1 cellular context compared by ENCODE assay signal in the genomic region with DNA sequence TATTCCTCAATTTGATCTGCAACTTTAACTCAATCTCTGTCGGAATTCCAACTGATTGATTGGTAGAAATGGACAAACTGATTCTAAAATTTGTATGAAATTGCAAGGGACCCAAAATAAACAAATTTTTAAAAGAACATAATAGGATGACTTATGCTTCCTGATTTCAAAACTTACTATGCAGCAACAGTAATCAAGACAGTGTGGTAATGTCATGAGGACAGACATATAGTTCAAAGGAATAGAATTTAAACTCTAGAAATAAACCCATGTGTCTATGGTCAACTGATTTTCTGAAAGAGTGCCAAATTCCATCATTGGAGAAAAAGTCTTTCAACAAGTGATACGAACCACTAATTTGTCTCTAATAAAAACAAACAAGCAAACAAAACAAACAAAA.
TF ChIP-seq lines count a peak whose summit lies in the region.

No MANE protein-coding gene starts in this region.

TF ChIP-seq in SK-N-SH, 30 proteins besides CTCF, POLR2A, EP300 and RAD21 (continued from another document):
- no peak for TF ChIP-seq USF1 (IDR thresholded peaks at IDR 0.05; ENCODE audit: borderline replicate concordance, low read depth)
TF ChIP-seq in SK-N-SH: peak in this region for 0.
